In genomic region chr9:36903541-36904435, GRCh38 we compare ENCODE assay signal across 8 cellular contexts.
DNase-seq lines count a peak whose midpoint lies in the region; ATAC-seq and TF ChIP-seq lines count a peak whose summit lies in the region.

No MANE protein-coding gene starts in this region.

- no peak overlapping the region; the same call in 1 of the 2 replicates for H3K14ac ChIP-seq in H9 (ENCODE audit: insufficient read depth, low read length)

- H3K36me3 ChIP-seq in adrenal gland (replicated peaks in 1 of 2) = no peaks in the 10 kb centered on the region

- H2AFZ ChIP-seq in H9 (ENCODE audit: low read length) = no peak overlapping the region

- H3K4me3 ChIP-seq in adrenal gland = no peak overlapping the region

- CTCF ChIA-PET in activated naive CD4-positive, alpha-beta T cell treated with anti-CD3 and anti-CD28 coated beads, Interleukin-2, amount 10 ng/mL, durations not matched to agents 7 days and 5 days (lab: Charles Lee) = interaction anchor here (1.2 kb wide), 1 partner anchor 15 kb away, joined by 3 read pairs; no protein-coding TSS in a partner anchor

- no peaks in the 10 kb centered on the region for H4K20me1 ChIP-seq in H9 (ENCODE audit: control insufficient read depth, insufficient read depth, insufficient read length)

- H4K91ac ChIP-seq in H9 (ENCODE audit: insufficient read length, low read depth, low read length) = no peak overlapping the region

- no peak overlapping the region for H3K4me3 Mint-ChIP-seq in activated naive CD4-positive, alpha-beta T cell treated with anti-CD3 and anti-CD28 coated beads, Interleukin-2, amount 10 ng/mL, durations not matched to agents 7 days and 5 days
- H3K4me3 Mint-ChIP-seq in H9 = no peak overlapping the region

- H4K8ac ChIP-seq in H9 (replicated peaks; ENCODE audit: insufficient read length, low read depth, low read length) = no peak overlapping the region

- H3K27me3 Mint-ChIP-seq in activated naive CD4-positive, alpha-beta T cell treated with anti-CD3 and anti-CD28 coated beads, Interleukin-2, amount 10 ng/mL, durations not matched to agents 7 days and 5 days = peaks cover 46% of the 10 kb centered on the region
- peaks cover 9% of the 10 kb centered on the region for H3K27me3 Mint-ChIP-seq in H9 (ENCODE audit: low read depth)

- TF ChIP-seq CTCF in adrenal gland (IDR thresholded peaks at IDR 0.05) (no peak), H9 (conservative IDR thresholded peaks at IDR 0.05) (no peak)

- no peaks in the 10 kb centered on the region for H3K79me1 ChIP-seq in H9 (ENCODE audit: insufficient read depth, low read depth, low read length, poor library complexity, severe bottlenecking)

- no peak overlapping the region for H3K9ac ChIP-seq in H9 (ENCODE audit: extremely low read depth, insufficient read length, low read length)

- no peaks in the 10 kb centered on the region for H3K9me3 Mint-ChIP-seq in activated naive CD4-positive, alpha-beta T cell treated with anti-CD3 and anti-CD28 coated beads, Interleukin-2, amount 50 U/mL, for 72 hours
- no peaks in the 10 kb centered on the region for H3K9me3 Mint-ChIP-seq in activated naive CD4-positive, alpha-beta T cell treated with anti-CD3 and anti-CD28 coated beads, Interleukin-2, amount 10 ng/mL, durations not matched to agents 7 days and 5 days
- no peaks in the 10 kb centered on the region; a peak in 1 of 5 replicates for H3K9me3 Mint-ChIP-seq in H9

- H3K27ac ChIP-seq in adrenal gland (no peak overlapping the region), H9 (ENCODE audit: insufficient read length, low read depth, low read length) (no peak overlapping the region)

- 40 to 59% (median 48%) methylated on average over 3 to 4 of the region's 4 CpGs for WGBS in adrenal gland, 4 donors
- WGBS in H9 (ENCODE audit: extremely low coverage, insufficient read length, low lambda C conversion rate) = no CpG with 5 or more reads among the region's 4 CpGs

- no peak overlapping the region for H2AK5ac ChIP-seq in H9 (ENCODE audit: insufficient read length, low read length)

- no peak overlapping the region for H2BK5ac ChIP-seq in H9 (ENCODE audit: insufficient read length, low read length)

- no peak overlapping the region for H2BK12ac ChIP-seq in H9 (ENCODE audit: insufficient read length, low read depth, low read length)

- H3T11ph ChIP-seq in H9 (ENCODE audit: low read length) = no peak overlapping the region

- H3K4ac ChIP-seq in H9 (ENCODE audit: low read depth, low read length) = no peak overlapping the region

- no peaks in the 10 kb centered on the region for H3K9me3 ChIP-seq in adrenal gland (replicated peaks in 1 of 3)
- H3K9me3 ChIP-seq in H9 (ENCODE audit: control insufficient read depth, low read depth, low read length) = no peaks in the 10 kb centered on the region

- H3K27ac Mint-ChIP-seq in activated naive CD4-positive, alpha-beta T cell treated with anti-CD3 and anti-CD28 coated beads, Interleukin-2, amount 50 U/mL, for 72 hours = peak overlapping the region in 1 of 2 donors; percentile 66
- no peak overlapping the region for H3K27ac Mint-ChIP-seq in activated naive CD4-positive, alpha-beta T cell treated with anti-CD3 and anti-CD28 coated beads, Interleukin-2, amount 10 ng/mL, durations not matched to agents 7 days and 5 days
- H3K27ac Mint-ChIP-seq in H9 = peak overlapping the region in 1 of 3 experiments; percentile 28; a peak in 1 of 7 replicates

- intact Hi-C loops in adrenal gland (cut with DNase I) (no loop called here), Right ventricle myocardium inferior (cut with DNase I) (no loop called here)

- TF ChIP-seq POLR2A in adrenal gland (IDR thresholded peaks at IDR 0.05) = no peak

- no peak overlapping the region for H3K23ac ChIP-seq in H9 (ENCODE audit: insufficient read length, low read depth, low read length)

- no peaks in the 10 kb centered on the region for H3K79me2 ChIP-seq in H9 (ENCODE audit: insufficient read depth, low read length)

- H4K5ac ChIP-seq in H9 (ENCODE audit: insufficient read length, low read depth, low read length) = no peak overlapping the region

- H3K4me2 ChIP-seq in H9 (ENCODE audit: insufficient read depth, insufficient read length, low read length) = no peak overlapping the region

- ATAC-seq in activated naive CD4-positive, alpha-beta T cell treated with anti-CD3 and anti-CD28 coated beads, Interleukin-2, amount 50 U/mL, for 72 hours = peak; percentile 82 to 91
- ATAC-seq in Right ventricle myocardium inferior = no peak

- no peak overlapping the region for H2BK20ac ChIP-seq in H9 (ENCODE audit: low read depth, low read length, poor library complexity, severe bottlenecking)

- no peaks in the 10 kb centered on the region for H3K36me3 Mint-ChIP-seq in activated naive CD4-positive, alpha-beta T cell treated with anti-CD3 and anti-CD28 coated beads, Interleukin-2, amount 50 U/mL, for 72 hours
- no peaks in the 10 kb centered on the region for H3K36me3 Mint-ChIP-seq in activated naive CD4-positive, alpha-beta T cell treated with anti-CD3 and anti-CD28 coated beads, Interleukin-2, amount 10 ng/mL, durations not matched to agents 7 days and 5 days
- H3K36me3 Mint-ChIP-seq in H9 (ENCODE audit: insufficient read depth in 1 of 3, low read depth in 3 of 3) = no peaks in the 10 kb centered on the region

- no peaks in the 10 kb centered on the region for H3K23me2 ChIP-seq in H9 (ENCODE audit: insufficient read length, low read depth, low read length, poor library complexity, severe bottlenecking)

- no peak overlapping the region for H2BK15ac ChIP-seq in H9 (ENCODE audit: low read depth, low read length)

- H3K27me3 ChIP-seq in adrenal gland (no peaks in the 10 kb centered on the region), H9 (ENCODE audit: insufficient read depth, low read length) (no peaks in the 10 kb centered on the region)

- H3K4me1 ChIP-seq in adrenal gland (replicated peaks in 1 of 2) (peaks cover 0 to 9% of the 10 kb centered on the region in 2 donors), H9 (ENCODE audit: insufficient read depth, low read length) (no peaks in the 10 kb centered on the region)

- H2BK120ac ChIP-seq in H9 (ENCODE audit: low read depth, low read length, poor library complexity, severe bottlenecking) = no peak overlapping the region

- peak; percentile 55 to 77 for DNase-seq in activated naive CD4-positive, alpha-beta T cell treated with anti-CD3 and anti-CD28 coated beads, Interleukin-2, amount 50 U/mL, for 72 hours (ENCODE audit: low spot score in 2 of 2)
- DNase-seq in activated naive CD4-positive, alpha-beta T cell treated with anti-CD3 and anti-CD28 coated beads, Interleukin-2, amount 10 ng/mL, durations not matched to agents 7 days and 5 days = no peak
- peak; percentile 84 for DNase-seq in HT1080 (ENCODE audit: low read depth)
- DNase-seq in adrenal gland = peak; percentile 25 to 79 (median 77)
- DNase-seq in stimulated activated CD4-positive, alpha-beta T cell treated with anti-CD3 and anti-CD28 coated beads, Interleukin-15, amount 100 ng/mL, for 48 hours (ENCODE audit: low read depth in 2 of 2) = peak; percentile 24 to 27
- no peak for DNase-seq in activated naive CD4-positive, alpha-beta T cell treated with Interleukin-2 at 50 U/mL for 16 hours
- DNase-seq in H9 = no peak
- DNase-seq in Right ventricle myocardium inferior (ENCODE audit: missing footprints) = no peak

- no peaks in the 10 kb centered on the region for H3K4me1 Mint-ChIP-seq in activated naive CD4-positive, alpha-beta T cell treated with anti-CD3 and anti-CD28 coated beads, Interleukin-2, amount 10 ng/mL, durations not matched to agents 7 days and 5 days
- H3K4me1 Mint-ChIP-seq in H9 = peaks cover 18 to 40% of the 10 kb centered on the region in 2 experiments

- no peak overlapping the region for H3K18ac ChIP-seq in H9 (ENCODE audit: insufficient read length, low read depth, low read length)

- H3K56ac ChIP-seq in H9 (ENCODE audit: insufficient read length, low read depth, low read length) = no peak overlapping the region

Comparison
In these comparisons a context has a peak if more than half of its experiments do, and no peak if none do; other contexts are left out.
1. DNase-seq: peak in activated naive CD4-positive, alpha-beta T cell treated with anti-CD3 and anti-CD28 coated beads, Interleukin-2, amount 50 U/mL, for 72 hours (2 of 2), HT1080 (single experiment), adrenal gland (7 of 7) and stimulated activated CD4-positive, alpha-beta T cell treated with anti-CD3 and anti-CD28 coated beads, Interleukin-15, amount 100 ng/mL, for 48 hours (2 of 2); none in activated naive CD4-positive, alpha-beta T cell treated with anti-CD3 and anti-CD28 coated beads, Interleukin-2, amount 10 ng/mL, durations not matched to agents 7 days and 5 days (single experiment), activated naive CD4-positive, alpha-beta T cell treated with Interleukin-2 at 50 U/mL for 16 hours (single experiment), H9 (single experiment) and Right ventricle myocardium inferior (single experiment).